ENCODE assay signal across 10 cellular contexts in genomic region chr5:150498501-150498900, GRCh38. TPM values are rescaled to one million over a fixed set of nuclear protein-coding genes. Genes with fewer than 3 reads are reported as not detected.
A peak's percentile ranks its signal among the peaks of the same experiment; 100 is the strongest.
DNase-seq lines count a peak whose midpoint lies in the region; ATAC-seq and TF ChIP-seq lines count a peak whose summit lies in the region.
"Had no signal": no experiment of that assay in that cellular context is flagged by ENCODE, and none has a peak within 500 bp of the region (broad histone marks: within the 10 kb centered on the region; RNA-seq: fewer than 3 reads in every experiment).

No MANE protein-coding gene starts in this region.

- H3K9me3 Mint-ChIP-seq in neural progenitor cell = no peaks in the 10 kb centered on the region
- H3K9me3 Mint-ChIP-seq in CD8-positive, alpha-beta T cell = no peaks in the 10 kb centered on the region

- peaks cover 34% of the 10 kb centered on the region for H4K20me1 ChIP-seq in neural progenitor cell (ENCODE audit: low read depth)

- H3K36me3 ChIP-seq in cardiac muscle cell = no peaks in the 10 kb centered on the region
- H3K36me3 ChIP-seq in neural progenitor cell = no peaks in the 10 kb centered on the region
- H3K36me3 ChIP-seq in uterus = no peaks in the 10 kb centered on the region
- H3K36me3 ChIP-seq in CD8-positive, alpha-beta T cell (ENCODE audit: insufficient read depth, low read length) = no peaks in the 10 kb centered on the region

- H3K4me3 Mint-ChIP-seq in neural progenitor cell = peak overlapping the region; percentile 75
- no peak overlapping the region for H3K4me3 Mint-ChIP-seq in CD8-positive, alpha-beta T cell
- H3K4me3 Mint-ChIP-seq: activated naive CD8-positive, alpha-beta T cell had no signal

- H3K79me2 ChIP-seq in neural progenitor cell (ENCODE audit: low read depth) = peaks cover 96% of the 10 kb centered on the region

- no peak for ATAC-seq in HG02763 (IDR thresholded peaks at IDR 0.05; ENCODE audit: unreplicated experiment)
- ATAC-seq in CD8-positive, alpha-beta T cell = no peak

- H3K4me3 ChIP-seq in cardiac muscle cell (no peak overlapping the region), fibroblast of the aortic adventitia (ENCODE audit: low read depth, low read length) (peak overlapping the region; percentile 3), neural progenitor cell (peak overlapping the region; percentile 24), uterus (no peak overlapping the region)
- no peak overlapping the region for H3K4me3 ChIP-seq in CD8-positive, alpha-beta T cell (ENCODE audit: low read depth, low read length)

- H3K9ac ChIP-seq in neural progenitor cell = no peak overlapping the region

- no peak for DNase-seq in cardiac muscle cell (ENCODE audit: low read depth in 1 of 2, low spot score in 1 of 2)
- no peak for DNase-seq in cardiac septum (ENCODE audit: low spot score)
- no peak for DNase-seq in fibroblast of the aortic adventitia (ENCODE audit: low read depth)
- peak; percentile 92 for DNase-seq in neural progenitor cell (ENCODE audit: low spot score)
- DNase-seq in uterus = no peak
- DNase-seq in NCI-H345 (lab: John Stamatoyannopoulos, UW) = no peak
- DNase-seq in CD8-positive, alpha-beta T cell = no peak
- DNase-seq: AML-193 had no signal

- H3K4me1 Mint-ChIP-seq in neural progenitor cell = peaks cover 65% of the 10 kb centered on the region
- no peaks in the 10 kb centered on the region for H3K4me1 Mint-ChIP-seq in CD8-positive, alpha-beta T cell (ENCODE audit: low read depth)

- no peak overlapping the region for H2AFZ ChIP-seq in neural progenitor cell (replicated peaks)

- no peaks in the 10 kb centered on the region for H3K9me3 ChIP-seq in cardiac muscle cell (ENCODE audit: low read depth)
- no peaks in the 10 kb centered on the region for H3K9me3 ChIP-seq in neural progenitor cell (ENCODE audit: low read depth)
- no peaks in the 10 kb centered on the region for H3K9me3 ChIP-seq in uterus
- no peaks in the 10 kb centered on the region for H3K9me3 ChIP-seq in CD8-positive, alpha-beta T cell (ENCODE audit: low read length)

- H3K27ac Mint-ChIP-seq in neural progenitor cell = peak overlapping the region; percentile 99
- H3K27ac Mint-ChIP-seq in CD8-positive, alpha-beta T cell = no peak overlapping the region
- H3K27ac Mint-ChIP-seq: activated naive CD8-positive, alpha-beta T cell had no signal

- POLR2A ChIA-PET in CD8-positive, alpha-beta T cell (lab: Charles Lee) = no interaction called here

- peaks cover 45% of the 10 kb centered on the region for H3F3A ChIP-seq in neural progenitor cell (ENCODE audit: low read depth)

- peaks cover 6% of the 10 kb centered on the region for H3K36me3 Mint-ChIP-seq in neural progenitor cell
- no peaks in the 10 kb centered on the region for H3K36me3 Mint-ChIP-seq in CD8-positive, alpha-beta T cell
- H3K36me3 Mint-ChIP-seq: activated naive CD8-positive, alpha-beta T cell had no signal

- H3K27me3 ChIP-seq in cardiac muscle cell = no peaks in the 10 kb centered on the region
- no peaks in the 10 kb centered on the region for H3K27me3 ChIP-seq in neural progenitor cell
- no peaks in the 10 kb centered on the region for H3K27me3 ChIP-seq in uterus
- H3K27me3 ChIP-seq in CD8-positive, alpha-beta T cell (ENCODE audit: insufficient read depth, low read length) = no peaks in the 10 kb centered on the region

- peak overlapping the region; percentile 69 for H3K4me2 ChIP-seq in neural progenitor cell

- no peak for TF ChIP-seq CTCF in cardiac muscle cell (IDR thresholded peaks at IDR 0.05; ENCODE audit: low read depth, low read length)
- no peak for TF ChIP-seq CTCF in fibroblast of the aortic adventitia (IDR thresholded peaks at IDR 0.05; ENCODE audit: insufficient read depth, low read length)
- no peak for TF ChIP-seq CTCF in neural progenitor cell (IDR thresholded peaks at IDR 0.05)
- TF ChIP-seq CTCF in uterus (IDR thresholded peaks at IDR 0.05) = no peak
- no peak for TF ChIP-seq CTCF in CD8-positive, alpha-beta T cell (IDR thresholded peaks at IDR 0.05)

- intact Hi-C loops in cardiac septum (cut with DNase I) (no loop called here), uterus (cut with DNase I; ENCODE audit: low total_unique reads) (no loop called here)
- intact Hi-C loops in CD8-positive, alpha-beta T cell (cut with DNase I, micrococcal nuclease) = no loop called here

- CTCF ChIA-PET in CD8-positive, alpha-beta T cell (lab: Charles Lee) = no interaction called here

- TF ChIP-seq POLR2A in uterus (IDR thresholded peaks at IDR 0.05) = no peak

- H3K27ac ChIP-seq in cardiac muscle cell (peak overlapping the region; percentile 83), neural progenitor cell (peak overlapping the region; percentile 90), uterus (peak overlapping the region; percentile 55 to 62)
- H3K27ac ChIP-seq in CD8-positive, alpha-beta T cell (ENCODE audit: low read depth, low read length) = no peak overlapping the region

- peaks cover 3% of the 10 kb centered on the region for H3K27me3 Mint-ChIP-seq in neural progenitor cell (ENCODE audit: insufficient read depth, low read depth)
- no peaks in the 10 kb centered on the region for H3K27me3 Mint-ChIP-seq in CD8-positive, alpha-beta T cell (ENCODE audit: low read depth)
- H3K27me3 Mint-ChIP-seq: activated naive CD8-positive, alpha-beta T cell had no signal

- H3K4me1 ChIP-seq in cardiac muscle cell (ENCODE audit: low read depth) = peaks cover 36% of the 10 kb centered on the region
- peaks cover 57% of the 10 kb centered on the region for H3K4me1 ChIP-seq in neural progenitor cell
- peaks cover 0 to 22% of the 10 kb centered on the region in 2 donors for H3K4me1 ChIP-seq in uterus
- H3K4me1 ChIP-seq in CD8-positive, alpha-beta T cell (ENCODE audit: insufficient read depth, low read length) = no peaks in the 10 kb centered on the region

RNA-seq across cellular contexts. Expression of gene NDST1, which starts 9.4 kb away (rescaled TPM):
- 79.8 and 97.6 TPM in 2 replicates for total RNA-seq in cardiac muscle cell
- 26.6 and 34.9 TPM in 2 replicates for polyA plus RNA-seq in cardiac muscle cell
- 67.6 TPM for total RNA-seq in cardiac septum
- total RNA-seq in fibroblast of the aortic adventitia (ENCODE audit: low replicate concordance) = 36.2 and 39.3 TPM in 2 replicates
- total RNA-seq in neural progenitor cell (ENCODE audit: low replicate concordance) = 22.9 and 45.6 TPM in 2 replicates
- total RNA-seq in uterus = 10 to 100 TPM; 10.9 to 86.0 (median 42.5) TPM
- total RNA-seq in CD8-positive, alpha-beta T cell = under 1 TPM; 0.11 to 0.22 TPM

RNA-seq across cellular contexts. Expression of gene RPS14, which starts 49.0 kb away (rescaled TPM):
- 2,228 and 2,781 TPM in 2 replicates for total RNA-seq in cardiac muscle cell
- 1,307 and 1,584 TPM in 2 replicates for polyA plus RNA-seq in cardiac muscle cell
- 852 TPM for total RNA-seq in cardiac septum
- total RNA-seq in fibroblast of the aortic adventitia (ENCODE audit: low replicate concordance) = 3,673 and 3,861 TPM in 2 replicates
- 3,204 and 3,639 TPM in 2 replicates for total RNA-seq in neural progenitor cell (ENCODE audit: low replicate concordance)
- total RNA-seq in uterus = over 10,000 TPM in 1 of 4 donors, 1,000 to 10,000 TPM in 3; 2,445 to 12,361 (median 6,046) TPM
- 1,000 to 10,000 TPM; 5,604 to 5,613 TPM for total RNA-seq in CD8-positive, alpha-beta T cell

Comparison
In these comparisons a context has a peak if more than half of its experiments do, and no peak if none do; other contexts are left out.
1. H3K4me3 ChIP-seq: peak in fibroblast of the aortic adventitia (single experiment) and neural progenitor cell (single experiment); none in cardiac muscle cell (single experiment), uterus (0 of 2) and CD8-positive, alpha-beta T cell (single experiment).
2. RNA of gene NDST1, which starts 9.4 kb away (total RNA-seq): 79.8 to 97.6 TPM in cardiac muscle cell, 67.6 TPM in cardiac septum (single experiment), 10.9 to 86.0 TPM in uterus, 36.2 to 39.3 TPM in fibroblast of the aortic adventitia and 22.9 to 45.6 TPM in neural progenitor cell; 0.11 to 0.22 TPM in CD8-positive, alpha-beta T cell; every median in the first group is over 4 times any median in the second.